ENCODE assay signal across 2 cellular contexts in genomic region chr2:195622966-195623365, GRCh38.
TF ChIP-seq lines count a peak whose summit lies in the region.

No MANE protein-coding gene starts in this region.

TF ChIP-seq in SK-N-SH, 30 proteins besides CTCF, POLR2A, EP300 and RAD21 (continued from another document):
- no peak for TF ChIP-seq GATA2 (CRISPR knock-in tag; IDR thresholded peaks at IDR 0.05)
- TF ChIP-seq TAF1 (IDR thresholded peaks at IDR 0.05; ENCODE audit: borderline replicate concordance, low read depth, low read length) = no peak
- TF ChIP-seq JUND (IDR thresholded peaks at IDR 0.05) = peak; percentile 36; the same call in 1 of the 2 replicates
- TF ChIP-seq USF1 (IDR thresholded peaks at IDR 0.05; ENCODE audit: borderline replicate concordance, low read depth) = no peak
- TF ChIP-seq REST (IDR thresholded peaks at IDR 0.05; ENCODE audit: low read depth, low read length) = no peak

TF ChIP-seq in SK-N-SH treated with all-trans-retinoic acid at 6 μM for 48 hours, 23 proteins besides CTCF, POLR2A, EP300 and RAD21 (continued from another document):
- TF ChIP-seq POU6F1 (CRISPR knock-in tag; IDR thresholded peaks at IDR 0.05; ENCODE audit: borderline replicate concordance, low read depth) (no peak), TCF4 (CRISPR knock-in tag; IDR thresholded peaks at IDR 0.05; ENCODE audit: borderline replicate concordance) (no peak)
